Comparison of ENCODE assay signal across 1 cellular context in the genomic region with DNA sequence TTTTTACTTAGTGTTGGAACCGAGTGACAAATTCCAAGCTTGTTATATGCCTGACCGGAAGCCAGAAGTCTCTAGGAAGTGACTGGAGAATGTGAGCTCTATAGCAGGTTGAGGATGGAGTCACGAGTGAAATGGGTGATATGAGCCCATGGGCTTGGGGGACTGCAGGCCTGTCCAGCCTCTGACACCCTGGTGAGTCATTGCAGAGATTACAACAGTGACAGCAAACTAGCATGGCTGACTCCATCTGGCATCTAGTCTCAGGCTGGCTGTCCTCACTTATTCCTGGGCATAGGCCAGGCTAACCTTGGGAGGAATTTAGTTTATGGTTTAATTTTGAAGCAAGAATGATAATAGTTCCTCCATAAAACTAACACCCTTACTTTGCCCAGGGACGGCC.
TF ChIP-seq lines count a peak whose summit lies in the region.
"Not testable (repeated sequence)": the region's sequence is repeated elsewhere in the genome, so short reads cannot be mapped to it uniquely, and the experiment has no call there.

No MANE protein-coding gene starts in this region.

TF ChIP-seq in K562, 482 proteins besides CTCF, POLR2A, EP300 and RAD21:
- TF ChIP-seq JUND (IDR thresholded peaks at IDR 0.05; ENCODE audit: borderline replicate concordance, low read depth, low read length), result peak; percentile 22; the same call in 1 of the 2 replicates
- TF ChIP-seq JUND (tag; IDR thresholded peaks at IDR 0.05; ENCODE audit: borderline replicate concordance, low read depth, low read length), result not testable (repeated sequence)
- peak; percentile 81 for TF ChIP-seq FOSL1 (tag; conservative IDR thresholded peaks at IDR 0.05)
